32 cellular contexts compared by ENCODE assay signal in the genomic region with DNA sequence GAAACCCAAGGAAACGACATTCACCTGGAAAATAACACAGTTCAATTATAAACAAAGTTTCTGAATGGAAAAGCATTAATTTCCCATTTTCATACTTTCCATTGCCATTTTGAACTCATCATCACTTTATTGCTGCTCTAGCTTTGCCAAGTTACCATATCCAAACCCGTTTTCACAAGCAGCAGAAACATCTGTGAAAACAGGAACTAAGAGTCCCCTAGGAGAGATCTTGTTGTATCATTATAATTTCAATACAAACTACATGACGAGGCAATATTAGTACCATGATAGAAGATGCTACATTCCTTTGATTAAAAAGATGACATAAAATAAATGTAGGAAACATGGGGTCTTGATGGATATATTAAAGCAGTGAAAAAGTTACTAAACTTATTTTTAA.
"Had no signal": no experiment of that assay in that cellular context is flagged by ENCODE, and none has a peak within 500 bp of the region (broad histone marks: within the 10 kb centered on the region; RNA-seq: fewer than 3 reads in every experiment).

No MANE protein-coding gene starts in this region.

- H3K27me3 ChIP-seq: adrenal gland, body of pancreas, breast epithelium, Peyer's patch had no signal

- H3K27ac ChIP-seq: adrenal gland, body of pancreas, breast epithelium, KMS-11, Peyer's patch had no signal

- H3K9me3 ChIP-seq: adrenal gland, body of pancreas, breast epithelium, Peyer's patch had no signal

- H3K36me3 ChIP-seq: adrenal gland, breast epithelium, Peyer's patch had no signal

- H3K4me3 ChIP-seq: adrenal gland, body of pancreas, breast epithelium, Peyer's patch had no signal

- DNase-seq: activated CD4-positive, alpha-beta T cell treated with anti-CD3 and anti-CD28 coated beads for 36 hours; activated CD4-positive, alpha-beta T cell treated with anti-CD3 and anti-CD28 coated beads, Interleukin-2, amount 10 ng/mL, durations not matched to agents 7 days and 5 days; activated CD4-positive, alpha-beta T cell treated with anti-CD3 and anti-CD28 coated beads, Interleukin-2, amount 50 U/mL, for 48 hours; activated CD8-positive, alpha-beta memory T cell treated with anti-CD3 and anti-CD28 coated beads, Interleukin-2, amount 50 U/mL, for 4 hours; activated CD8-positive, alpha-beta T cell treated with anti-CD3 and anti-CD28 coated beads, Interleukin-2, amount 10 ng/mL, durations not matched to agents 7 days and 5 days; activated gamma-delta T cell treated with Interleukin-2 at 50 U/mL for 16 hours; activated naive CD4-positive, alpha-beta T cell treated with anti-CD3 and anti-CD28 coated beads for 36 hours; activated T-cell treated with anti-CD3 and anti-CD28 coated beads for 4 hours; activated T-cell treated with anti-CD3 and anti-CD28 coated beads, Interleukin-2, amount 50 U/mL, for 4 hours; adrenal gland; body of pancreas; NCI-H1092 treated with DMSO at 0.1 percent for 48 hours; NCI-H1417; NCI-H146; NCI-H187; NCI-H2029 treated with DMSO at 0.1 percent for 48 hours; NCI-H2171 treated with DMSO at 0.1 percent for 48 hours; NCI-H2227 treated with DMSO at 0.1 percent for 48 hours; NCI-H446; NCI-H524; NCI-H69; NCI-H82; PC-3; Peyer's patch; RPMI8226; SIG-M5 had no signal

- H3K4me1 ChIP-seq: adrenal gland, body of pancreas, breast epithelium, Peyer's patch had no signal

- ATAC-seq: activated CD4-positive, alpha-beta T cell treated with anti-CD3 and anti-CD28 coated beads for 36 hours; activated CD4-positive, CD25-positive, alpha-beta regulatory T cell treated with anti-CD3 and anti-CD28 coated beads, Interleukin-2, amount 50 U/mL, for 24 hours; activated CD8-positive, alpha-beta T cell treated with anti-CD3 and anti-CD28 coated beads, Interleukin-2, amount 10 ng/mL, durations not matched to agents 7 days and 5 days; activated naive CD4-positive, alpha-beta T cell treated with anti-CD3 and anti-CD28 coated beads, Interleukin-2, amount 50 U/mL, for 72 hours; activated T-cell treated with anti-CD3 and anti-CD28 coated beads, Interleukin-2, amount 50 U/mL, for 4 hours; body of pancreas; PC-3; SK-N-SH treated with all-trans-retinoic acid at 6 μM for 48 hours; WTC11 had no signal
